25 cellular contexts compared by ENCODE assay signal in the genomic region with DNA sequence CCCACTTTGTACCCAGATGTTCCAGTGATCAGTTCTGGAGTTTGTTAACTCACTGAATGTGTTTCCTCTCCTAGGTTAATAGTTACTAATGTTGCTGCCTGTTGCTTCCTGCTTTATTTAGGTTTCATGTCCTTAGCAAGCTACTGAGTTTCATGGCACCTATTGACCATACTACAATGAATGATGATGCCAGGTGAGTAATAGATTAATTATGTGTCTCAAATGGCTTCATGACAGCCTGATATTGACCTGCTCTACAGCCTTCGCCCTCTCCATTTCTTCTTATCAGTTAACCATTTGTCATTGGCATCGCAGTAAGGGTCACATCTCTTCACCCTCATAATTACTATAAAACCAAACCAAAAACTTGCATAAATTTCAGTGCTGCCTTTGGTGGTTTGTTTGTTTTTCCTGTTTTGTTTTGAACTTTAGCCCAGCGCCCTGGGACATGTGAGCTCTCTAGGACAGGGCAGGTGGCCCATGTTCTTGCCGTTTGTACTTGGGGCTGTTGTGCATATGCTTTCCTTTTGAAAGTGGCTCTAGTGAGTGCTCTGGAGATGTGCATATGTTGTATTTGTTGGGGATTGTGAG.
"Had no signal": no experiment of that assay in that cellular context is flagged by ENCODE, and none has a peak within 500 bp of the region (broad histone marks: within the 10 kb centered on the region; RNA-seq: fewer than 3 reads in every experiment).

No MANE protein-coding gene starts in this region.

- H3K27me3 ChIP-seq: colonic mucosa, foreskin keratinocyte, gastroesophageal sphincter, heart left ventricle, hepatocyte had no signal

- H2AFZ ChIP-seq: hepatocyte had no signal

- H3K4me3 ChIP-seq: colonic mucosa, gastroesophageal sphincter, heart left ventricle, hepatocyte, left ventricle myocardium inferior, lower lobe of right lung had no signal

- H3K4me2 ChIP-seq: hepatocyte had no signal

- H3K79me2 ChIP-seq: hepatocyte had no signal

- H3K4me1 ChIP-seq: colonic mucosa, foreskin keratinocyte, gastroesophageal sphincter, left ventricle myocardium inferior, lower lobe of right lung had no signal

- DNase-seq: cerebellar nuclear complex; colonic mucosa; cortex of kidney; effector CD8-positive, alpha-beta T cell; effector memory CD8-positive, alpha-beta T cell; endodermal cell; erythroblast; foreskin keratinocyte; heart left ventricle; hypothalamus; immature natural killer cell; islet precursor cell; kidney; kidney glomerular epithelial cell; left cardiac atrium; left ventricle myocardium inferior; lower lobe of right lung; mesendoderm; midbrain had no signal

- H3K36me3 ChIP-seq: colonic mucosa had no signal

- H3K27ac ChIP-seq: colonic mucosa, epithelial cell of prostate, foreskin keratinocyte, gastroesophageal sphincter, heart left ventricle, hepatocyte, left ventricle myocardium inferior, lower lobe of right lung had no signal

- ATAC-seq: effector memory CD8-positive, alpha-beta T cell; esophagus mucosa; foreskin keratinocyte; gastroesophageal sphincter; heart left ventricle; left cardiac atrium; lower lobe of right lung had no signal

- FAIRE-seq: endometrium, frontal cortex, kidney had no signal

- H3K9me3 ChIP-seq: colonic mucosa, gastroesophageal sphincter, heart left ventricle, lower lobe of right lung had no signal
